8 cellular contexts compared by ENCODE assay signal in genomic region chr12:25053021-25053271, GRCh38.
DNase-seq lines count a peak whose midpoint lies in the region; TF ChIP-seq lines count a peak whose summit lies in the region.
"Had no signal": no experiment of that assay in that cellular context is flagged by ENCODE, and none has a peak within 500 bp of the region (broad histone marks: within the 10 kb centered on the region; RNA-seq: fewer than 3 reads in every experiment).

No MANE protein-coding gene starts in this region.

- H3K27me3 ChIP-seq in effector memory CD4-positive, alpha-beta T cell (replicated peaks; ENCODE audit: control insufficient read depth, insufficient read depth, low read length, poor library complexity, severe bottlenecking): no peaks in the 10 kb centered on the region
- no peaks in the 10 kb centered on the region for H3K27me3 ChIP-seq in skeletal muscle tissue (ENCODE audit: control insufficient read depth in 3 of 3, insufficient read depth in 3 of 3, low read length in 3 of 3)

- peak overlapping the region in 1 of 3 donors; percentile 28 for H3K9ac ChIP-seq in skeletal muscle tissue (ENCODE audit: low read depth in 1 of 3, low read length in 3 of 3)

- peaks cover 22% of the 10 kb centered on the region for H3K4me1 ChIP-seq in effector memory CD4-positive, alpha-beta T cell (ENCODE audit: control insufficient read depth, insufficient read depth, low read length, poor library complexity, severe bottlenecking)
- H3K4me1 ChIP-seq in skeletal muscle tissue (ENCODE audit: control insufficient read depth in 3 of 3, insufficient read depth in 3 of 3, low read length in 3 of 3): peaks cover 0 to 3% (median 0%) of the 10 kb centered on the region in 3 donors

- H3K36me3 ChIP-seq in effector memory CD4-positive, alpha-beta T cell (ENCODE audit: control insufficient read depth, insufficient read depth, low read length): no peaks in the 10 kb centered on the region
- H3K36me3 ChIP-seq in skeletal muscle tissue (ENCODE audit: control insufficient read depth in 3 of 3, insufficient read depth in 3 of 3, low read length in 3 of 3): no peaks in the 10 kb centered on the region

- TF ChIP-seq CTCF in GM12865 (IDR thresholded peaks at IDR 0.05; ENCODE audit: insufficient read depth, low read depth, low read length, missing control alignments) (no peak), chondrocyte (IDR thresholded peaks at IDR 0.05) (no peak)

- H3K4me3 Mint-ChIP-seq in chondrocyte (ENCODE audit: unreplicated experiment): no peak overlapping the region

- H3K36me3 Mint-ChIP-seq in chondrocyte (ENCODE audit: low read depth): no peaks in the 10 kb centered on the region

- peaks cover 2% of the 10 kb centered on the region for H3K9me3 Mint-ChIP-seq in chondrocyte (ENCODE audit: low read depth)

- no peaks in the 10 kb centered on the region for H3K27me3 Mint-ChIP-seq in chondrocyte (ENCODE audit: low read depth)

- no peak overlapping the region for H3K27ac Mint-ChIP-seq in chondrocyte (ENCODE audit: unreplicated experiment)

- peak overlapping the region; percentile 73 for H3K27ac ChIP-seq in effector memory CD4-positive, alpha-beta T cell (ENCODE audit: insufficient read depth, low read length, poor library complexity, severe bottlenecking)
- peak overlapping the region; percentile 11 for H3K27ac ChIP-seq in skeletal muscle tissue (ENCODE audit: low read depth, low read length)

- peaks cover 11% of the 10 kb centered on the region for H3K4me1 Mint-ChIP-seq in chondrocyte (ENCODE audit: low read depth)

- no peaks in the 10 kb centered on the region for H3K9me3 ChIP-seq in effector memory CD4-positive, alpha-beta T cell (ENCODE audit: control insufficient read depth, low read length)
- H3K9me3 ChIP-seq in skeletal muscle tissue (ENCODE audit: control insufficient read depth in 3 of 3, low read length in 3 of 3): no peaks in the 10 kb centered on the region

- DNase-seq in GM12865 (ENCODE audit: low read depth) (no peak), MV-4-11 (lab: John Stamatoyannopoulos, UW) (peak; percentile 70), GOT3 (lab: John Stamatoyannopoulos, UW) (no peak), putamen (ENCODE audit: low spot score) (no peak), chondrocyte (ENCODE audit: low spot score) (no peak)
- DNase-seq in effector memory CD4-positive, alpha-beta T cell: no peak
- DNase-seq: NCI-H2081 had no signal

- H3K4me3 ChIP-seq in GM12865 (ENCODE audit: low read depth, low read length) (peak overlapping the region; percentile 96), skeletal muscle tissue (ENCODE audit: low read length in 3 of 3) (peak overlapping the region in 2 of 3 donors; percentile 19 to 51)
- H3K4me3 ChIP-seq in effector memory CD4-positive, alpha-beta T cell (ENCODE audit: insufficient read depth, low read depth, low read length, poor library complexity, severe bottlenecking): peak overlapping the region; percentile 65

Comparison
In these comparisons a context has a peak if more than half of its experiments do, and no peak if none do; other contexts are left out.
1. H3K4me3 ChIP-seq: peak in every context shown above with its lines; median percentile 96 in GM12865; 65 in effector memory CD4-positive, alpha-beta T cell; 35 in skeletal muscle tissue.